Comparison of ENCODE assay signal across 16 cellular contexts in genomic region chr6:44660561-44661220, GRCh38.
DNase-seq lines count a peak whose midpoint lies in the region; ATAC-seq and TF ChIP-seq lines count a peak whose summit lies in the region.
"Had no signal": no experiment of that assay in that cellular context is flagged by ENCODE, and none has a peak within 500 bp of the region (broad histone marks: within the 10 kb centered on the region; RNA-seq: fewer than 3 reads in every experiment).

No MANE protein-coding gene starts in this region.

- H3K36me3 Mint-ChIP-seq in effector memory CD8-positive, alpha-beta T cell (ENCODE audit: insufficient read depth) = no peaks in the 10 kb centered on the region
- H3K36me3 Mint-ChIP-seq: natural killer cell had no signal

- H3K4me1 ChIP-seq in hepatocyte (ENCODE audit: insufficient read depth) = peaks cover 21% of the 10 kb centered on the region
- H3K4me1 ChIP-seq: BE2C had no signal

- no peak overlapping the region for H3K27ac Mint-ChIP-seq in effector memory CD8-positive, alpha-beta T cell
- H3K27ac Mint-ChIP-seq: natural killer cell had no signal

- H3K4me3 ChIP-seq in hepatocyte = no peak overlapping the region
- no peak overlapping the region for H3K4me3 ChIP-seq in WERI-Rb-1 (ENCODE audit: low read depth, low read length)
- H3K4me3 ChIP-seq: dorsolateral prefrontal cortex, suprapubic skin had no signal

- no peaks in the 10 kb centered on the region for H3K36me3 ChIP-seq in hepatocyte (replicated peaks; ENCODE audit: insufficient read depth, low read depth)
- H3K36me3 ChIP-seq in WERI-Rb-1 = no peaks in the 10 kb centered on the region
- H3K36me3 ChIP-seq: BE2C, suprapubic skin had no signal

- no peaks in the 10 kb centered on the region for H3K79me2 ChIP-seq in hepatocyte

- peak overlapping the region; percentile 23 for H3K4me2 ChIP-seq in hepatocyte

- H3K4me1 Mint-ChIP-seq in effector memory CD8-positive, alpha-beta T cell (ENCODE audit: low read depth in 2 of 2) = peaks cover 0 to under 1% of the 10 kb centered on the region in 2 donors

- H3K27ac ChIP-seq in VCaP (peak overlapping the region; percentile 68), hepatocyte (no peak overlapping the region), WERI-Rb-1 (no peak overlapping the region)
- H3K27ac ChIP-seq: dorsolateral prefrontal cortex, suprapubic skin had no signal

- no peak for ATAC-seq in effector memory CD8-positive, alpha-beta T cell (replicated peaks)
- ATAC-seq: left cardiac atrium, natural killer cell had no signal

- H3K9me3 ChIP-seq in hepatocyte (ENCODE audit: low read depth) = no peaks in the 10 kb centered on the region
- no peaks in the 10 kb centered on the region for H3K9me3 ChIP-seq in WERI-Rb-1 (ENCODE audit: severe bottlenecking)
- H3K9me3 ChIP-seq: BE2C, suprapubic skin had no signal

- H3K4me3 Mint-ChIP-seq in effector memory CD8-positive, alpha-beta T cell = no peak overlapping the region
- H3K4me3 Mint-ChIP-seq: natural killer cell had no signal

- intact Hi-C loops in posterior vena cava (cut with DNase I) = no loop called here

- peaks cover 2 to 7% of the 10 kb centered on the region in 2 donors for H3K9me3 Mint-ChIP-seq in effector memory CD8-positive, alpha-beta T cell
- H3K9me3 Mint-ChIP-seq: natural killer cell had no signal

- TF ChIP-seq CTCF in VCaP (conservative IDR thresholded peaks at IDR 0.05) (no peak), hepatocyte (IDR thresholded peaks at IDR 0.05; ENCODE audit: poor library complexity) (no peak), WERI-Rb-1 (IDR thresholded peaks at IDR 0.05; ENCODE audit: low read depth, low read length) (no peak)

- H3K9me2 ChIP-seq in hepatocyte (replicated peaks; ENCODE audit: insufficient read depth) = no peaks in the 10 kb centered on the region

- H4K20me1 ChIP-seq in hepatocyte (ENCODE audit: insufficient read depth, poor library complexity, severe bottlenecking) = no peaks in the 10 kb centered on the region

- whole genome bisulfite sequencing in hepatocyte (ENCODE audit: low lambda C conversion rate, missing lambda C conversion rate) = 65% methylated on average over 9 of the region's 9 CpGs

- H2AFZ ChIP-seq in hepatocyte = no peak overlapping the region

- H3K27me3 ChIP-seq in hepatocyte = no peaks in the 10 kb centered on the region
- H3K27me3 ChIP-seq in WERI-Rb-1 (ENCODE audit: insufficient read depth, low read depth, severe bottlenecking) = no peaks in the 10 kb centered on the region
- H3K27me3 ChIP-seq: BE2C, suprapubic skin had no signal

- DNase-seq in GM03348 (ENCODE audit: low spot score) (peak; percentile 50), hepatocyte (ENCODE audit: low spot score) (no peak), posterior vena cava (ENCODE audit: low spot score) (peak; percentile 19), mesenteric fat pad (ENCODE audit: low spot score) (no peak), WERI-Rb-1 (no peak)
- no peak for DNase-seq in effector memory CD8-positive, alpha-beta T cell
- no peak for DNase-seq in activated T-cell treated with anti-CD3 and anti-CD28 coated beads, Interleukin-2, amount 50 U/mL, for 48 hours
- DNase-seq: activated effector memory CD4-positive, alpha-beta T cell treated with Interleukin-2 at 50 U/mL for 16 hours; BE2C; dorsolateral prefrontal cortex; left cardiac atrium; natural killer cell; NCI-H1930; NCI-H446 treated with DMSO at 0.1 percent for 48 hours had no signal

- peaks cover 0 to 4% of the 10 kb centered on the region in 2 donors for H3K27me3 Mint-ChIP-seq in effector memory CD8-positive, alpha-beta T cell

Comparison
In these comparisons a context has a peak if more than half of its experiments do, and no peak if none do; other contexts are left out.
1. DNase-seq: peak in GM03348 (single experiment) and posterior vena cava (single experiment); none in hepatocyte (single experiment), effector memory CD8-positive, alpha-beta T cell (0 of 3), mesenteric fat pad (single experiment), WERI-Rb-1 (single experiment) and activated T-cell treated with anti-CD3 and anti-CD28 coated beads, Interleukin-2, amount 50 U/mL, for 48 hours (0 of 2).